8 cellular contexts compared by ENCODE assay signal in genomic region chr20:32902456-32903420, GRCh38. TPM values are rescaled to one million over a fixed set of nuclear protein-coding genes. Genes with fewer than 3 reads are reported as not detected.
A peak's percentile ranks its signal among the peaks of the same experiment; 100 is the strongest.
DNase-seq lines count a peak whose midpoint lies in the region; ATAC-seq lines count a peak whose summit lies in the region.

No MANE protein-coding gene starts in this region.

- no peaks in the 10 kb centered on the region for H3K27me3 Mint-ChIP-seq in natural killer cell treated with Interleukin-12 subunit alpha and Interleukin-12 subunit beta and Interleukin-15 and Interleukin-18, amount 100 ng/mL, for 72 hours

- peak; percentile 79 for DNase-seq in AG08396 (ENCODE audit: low spot score)
- peak; percentile 45 for DNase-seq in NCI-H774 (lab: John Stamatoyannopoulos, UW)
- peak; percentile 16 to 52 (median 32) for DNase-seq in activated CD8-positive, alpha-beta memory T cell treated with anti-CD3 and anti-CD28 coated beads for 48 hours (ENCODE audit: low read depth in 2 of 3, low spot score in 2 of 3)
- DNase-seq in epidermal melanocyte (ENCODE audit: insufficient read length, low spot score), result peak; percentile 66
- DNase-seq in natural killer cell treated with Interleukin-12 subunit alpha and Interleukin-12 subunit beta and Interleukin-15 and Interleukin-18, amount 100 ng/mL, for 72 hours (ENCODE audit: low spot score), result no peak
- DNase-seq in stimulated activated naive CD4-positive, alpha-beta T cell treated with Interleukin-2 at 50 U/mL for 16 hours (lab: John Stamatoyannopoulos, UW), result peak; percentile 50

- H3K4me1 Mint-ChIP-seq in natural killer cell treated with Interleukin-12 subunit alpha and Interleukin-12 subunit beta and Interleukin-15 and Interleukin-18, amount 100 ng/mL, for 72 hours (ENCODE audit: low read depth in 2 of 2), result peaks cover 3 to 6% of the 10 kb centered on the region in 2 donors

- no peaks in the 10 kb centered on the region for H3K9me3 Mint-ChIP-seq in natural killer cell treated with Interleukin-12 subunit alpha and Interleukin-12 subunit beta and Interleukin-15 and Interleukin-18, amount 100 ng/mL, for 72 hours

- H3K36me3 Mint-ChIP-seq in natural killer cell treated with Interleukin-12 subunit alpha and Interleukin-12 subunit beta and Interleukin-15 and Interleukin-18, amount 100 ng/mL, for 72 hours, result no peaks in the 10 kb centered on the region

- no peak overlapping the region for H3K27ac Mint-ChIP-seq in natural killer cell treated with Interleukin-12 subunit alpha and Interleukin-12 subunit beta and Interleukin-15 and Interleukin-18, amount 100 ng/mL, for 72 hours

- H3K4me3 Mint-ChIP-seq in natural killer cell treated with Interleukin-12 subunit alpha and Interleukin-12 subunit beta and Interleukin-15 and Interleukin-18, amount 100 ng/mL, for 72 hours, result no peak overlapping the region

- ATAC-seq in GM21529 (IDR thresholded peaks at IDR 0.05; ENCODE audit: unreplicated experiment), result peak; percentile 51
- ATAC-seq in natural killer cell treated with Interleukin-12 subunit alpha and Interleukin-12 subunit beta and Interleukin-15 and Interleukin-18, amount 100 ng/mL, for 72 hours, result peak; percentile 58 to 73
- no peak for ATAC-seq in GM21360 (IDR thresholded peaks at IDR 0.05; ENCODE audit: unreplicated experiment)

RNA-seq across cellular contexts. Expression of gene EFCAB8, which starts 44.0 kb away (rescaled TPM):
- 1 to 10 TPM in 1 of 2 donors, under 1 TPM in 1; 0.78 to 3.1 TPM for total RNA-seq in natural killer cell treated with Interleukin-12 subunit alpha and Interleukin-12 subunit beta and Interleukin-15 and Interleukin-18, amount 100 ng/mL, for 72 hours
